8 cellular contexts compared by ENCODE assay signal in the genomic region with DNA sequence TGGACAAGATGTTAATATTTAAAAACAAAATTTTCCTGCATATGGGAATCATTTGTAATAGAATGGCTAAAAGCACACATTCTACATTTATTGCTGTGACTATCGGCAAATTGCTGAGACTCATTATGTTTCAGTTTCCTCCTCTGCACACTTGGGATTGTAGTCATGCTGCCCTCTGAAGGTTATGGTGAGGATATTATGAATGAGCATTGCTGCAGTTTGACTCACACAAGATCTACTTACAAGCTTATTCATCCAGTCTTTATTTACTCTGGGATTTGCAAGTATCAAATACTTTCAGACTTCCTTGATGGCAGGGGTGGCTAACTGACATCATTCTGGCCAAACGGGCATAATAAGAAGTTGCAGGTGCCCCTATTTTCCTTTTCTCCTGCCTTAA. TPM values are rescaled to one million over a fixed set of nuclear protein-coding genes. Genes with fewer than 3 reads are reported as not detected.
DNase-seq lines count a peak whose midpoint lies in the region; ATAC-seq and TF ChIP-seq lines count a peak whose summit lies in the region.

No MANE protein-coding gene starts in this region.

- H3K27ac ChIP-seq in C4-2B: no peak overlapping the region

- ATAC-seq in T-cell (replicated peaks in 1 of 4) (peak in 3 of 4 experiments; percentile 37 to 48 (median 45)), HG03571 (IDR thresholded peaks at IDR 0.05; ENCODE audit: unreplicated experiment) (no peak), GM21367 (IDR thresholded peaks at IDR 0.05; ENCODE audit: unreplicated experiment) (no peak)

- H3K4me3 Mint-ChIP-seq in T-cell: no peak overlapping the region

- CTCF ChIA-PET in T-cell (lab: Charles Lee): interaction anchor here (0.6 to 2.9 kb wide), 5 partner anchors 72 to 518 kb away, joined by 3 to 7 read pairs (median 3); partner anchors contain the start of gene AUH (in 1 of the 2)

- H3K27me3 Mint-ChIP-seq in T-cell: peaks cover 7 to 10% of the 10 kb centered on the region in 2 donors

- TF ChIP-seq CTCF in C4-2B (conservative IDR thresholded peaks at IDR 0.05): peak; percentile 79

- POLR2A ChIA-PET in T-cell (lab: Charles Lee): no interaction called here

- no peak overlapping the region for H3K27ac Mint-ChIP-seq in T-cell

- H3K4me1 Mint-ChIP-seq in T-cell: no peaks in the 10 kb centered on the region

- DNase-seq in HCEC 1CT (peak; percentile 96), T-cell (no peak), fibroblast of peridontal ligament (ENCODE audit: extremely low read depth) (peak; percentile 98), putamen (ENCODE audit: low spot score) (peak; percentile 27)
- no peak for DNase-seq in stimulated activated CD4-positive, alpha-beta T cell treated with anti-CD3 and anti-CD28 coated beads, Interleukin-12 subunit alpha, Interleukin-12 subunit beta, amount 100 ng/mL, for 4 hours

- no peaks in the 10 kb centered on the region for H3K36me3 Mint-ChIP-seq in T-cell

- H3K9me3 Mint-ChIP-seq in T-cell: no peaks in the 10 kb centered on the region

RNA-seq across cellular contexts. Expression of gene NFIL3, which starts 9.5 kb away (rescaled TPM):
- total RNA-seq in T-cell: 10 to 100 TPM in 2 of 5 donors, 1 to 10 TPM in 3; 3.1 to 18.3 (median 3.9) TPM

Comparison
In these comparisons a context has a peak if more than half of its experiments do, and no peak if none do; other contexts are left out.
1. DNase-seq: peak in HCEC 1CT (single experiment), fibroblast of peridontal ligament (single experiment) and putamen (single experiment); none in T-cell (0 of 34) and stimulated activated CD4-positive, alpha-beta T cell treated with anti-CD3 and anti-CD28 coated beads, Interleukin-12 subunit alpha, Interleukin-12 subunit beta, amount 100 ng/mL, for 4 hours (single experiment).
2. ATAC-seq: peak in T-cell (3 of 4); none in HG03571 (single experiment) and GM21367 (single experiment).